ENCODE assay signal across 1 cellular context in genomic region chrX:153927936-153928760, GRCh38.
A peak's percentile ranks its signal among the peaks of the same experiment; 100 is the strongest.
TF ChIP-seq lines count a peak whose summit lies in the region.

No MANE protein-coding gene starts in this region.

TF ChIP-seq in K562, 482 proteins besides CTCF, POLR2A, EP300 and RAD21 (continued from another document):
- TF ChIP-seq ZNF133 (CRISPR knock-in tag; IDR thresholded peaks at IDR 0.05) (no peak), ILK (tag; IDR thresholded peaks at IDR 0.05; ENCODE audit: borderline replicate concordance, low read depth) (no peak), COPS2 (conservative IDR thresholded peaks at IDR 0.05) (no peak), NFIX (CRISPR knock-in tag; IDR thresholded peaks at IDR 0.05; ENCODE audit: low read depth) (no peak), OTX1 (CRISPR knock-in tag; IDR thresholded peaks at IDR 0.05) (no peak), CBFA2T3 (IDR thresholded peaks at IDR 0.05) (no peak), CAMTA2 (CRISPR knock-in tag; conservative IDR thresholded peaks at IDR 0.05) (no peak), ZBTB5 (IDR thresholded peaks at IDR 0.05) (no peak), ZNF212 (CRISPR knock-in tag; IDR thresholded peaks at IDR 0.05) (no peak), KAT7 (CRISPR knock-in tag; IDR thresholded peaks at IDR 0.05; ENCODE audit: borderline replicate concordance) (no peak), DEAF1 (CRISPR knock-in tag; IDR thresholded peaks at IDR 0.05) (no peak), JUND (IDR thresholded peaks at IDR 0.05; ENCODE audit: borderline replicate concordance, low read depth, low read length) (no peak), JUND (tag; IDR thresholded peaks at IDR 0.05; ENCODE audit: borderline replicate concordance, low read depth, low read length) (no peak), CBX2 (IDR thresholded peaks at IDR 0.05; ENCODE audit: insufficient read depth, low read length, poor library complexity, severe bottlenecking) (no peak), MEF2A (IDR thresholded peaks at IDR 0.05; ENCODE audit: control insufficient read depth, low read depth, low read length) (no peak), SMAD2 (IDR thresholded peaks at IDR 0.05; ENCODE audit: low read depth, low read length) (no peak), ZNF830 (CRISPR knock-in tag; IDR thresholded peaks at IDR 0.05) (no peak), PRDM10 (IDR thresholded peaks at IDR 0.05; ENCODE audit: partially characterized antibody) (no peak), POLR2H (tag; IDR thresholded peaks at IDR 0.05; ENCODE audit: low read depth) (no peak), RUNX1 (IDR thresholded peaks at IDR 0.05; ENCODE audit: low read depth) (no peak), PYGO2 (tag; IDR thresholded peaks at IDR 0.05) (no peak), ZNF699 (CRISPR knock-in tag; IDR thresholded peaks at IDR 0.05; ENCODE audit: insufficient replicate concordance) (no peak), ZKSCAN3 (CRISPR knock-in tag; IDR thresholded peaks at IDR 0.05) (no peak), YBX1 (IDR thresholded peaks at IDR 0.05) (no peak), CC2D1A (IDR thresholded peaks at IDR 0.05) (no peak), ZNF639 (CRISPR knock-in tag; conservative IDR thresholded peaks at IDR 0.05 in 1 of 2, IDR thresholded peaks at IDR 0.05 in 1 of 2) (peak in 1 of 2 experiments; percentile 99; a peak in 2 of 4 replicates), KDM1A (IDR thresholded peaks at IDR 0.05) (no peak), POLR2G (IDR thresholded peaks at IDR 0.05; ENCODE audit: low read depth, low read length) (peak; percentile 89), REST (CRISPR knock-in tag; IDR thresholded peaks at IDR 0.05; ENCODE audit: low read depth) (no peak), ATF3 (IDR thresholded peaks at IDR 0.05) (no peak), ATF3 (CRISPR knock-in tag; conservative IDR thresholded peaks at IDR 0.05) (no peak), ZNF778 (CRISPR knock-in tag; IDR thresholded peaks at IDR 0.05) (no peak), ETS2 (tag; IDR thresholded peaks at IDR 0.05; ENCODE audit: borderline replicate concordance, poor library complexity, severe bottlenecking) (no peak), CHD2 (IDR thresholded peaks at IDR 0.05; ENCODE audit: low read depth, low read length) (0 out of 2 replicates have a peak, but pooled peaks have one; percentile 39), RFX5 (IDR thresholded peaks at IDR 0.05; ENCODE audit: low read depth, low read length) (no peak), BRD4 (IDR thresholded peaks at IDR 0.05) (no peak), CEBPB (tag; IDR thresholded peaks at IDR 0.05) (no peak), USF2 (CRISPR knock-in tag; IDR thresholded peaks at IDR 0.05) (peak; percentile 95), E4F1 (CRISPR knock-in tag; IDR thresholded peaks at IDR 0.05; ENCODE audit: borderline replicate concordance) (no peak), ZNF280B (CRISPR knock-in tag; IDR thresholded peaks at IDR 0.05) (no peak), CGGBP1 (CRISPR knock-in tag; IDR thresholded peaks at IDR 0.05) (no peak), NRF1 (conservative IDR thresholded peaks at IDR 0.05 in 1 of 2, IDR thresholded peaks at IDR 0.05 in 1 of 2) (peak; percentile 97), ELK1 (CRISPR knock-in tag; IDR thresholded peaks at IDR 0.05) (no peak), CREBBP (IDR thresholded peaks at IDR 0.05; ENCODE audit: low read depth, low read length) (no peak), FOXK1 (CRISPR knock-in tag; IDR thresholded peaks at IDR 0.05; ENCODE audit: borderline replicate concordance) (no peak)
